Comparison of ENCODE assay signal across 8 cellular contexts in genomic region chr1:165630629-165631402, GRCh38. TPM values are rescaled to one million over a fixed set of nuclear protein-coding genes. Genes with fewer than 3 reads are reported as not detected.
A peak's percentile ranks its signal among the peaks of the same experiment; 100 is the strongest.
DNase-seq lines count a peak whose midpoint lies in the region; ATAC-seq, FAIRE-seq and TF ChIP-seq lines count a peak whose summit lies in the region.

Gene MGST3, plus strand, starts transcription at chr1:165631234. Its CDS starts 18,614 bp downstream, at chr1:165649848.

- 0% methylated on average over 55 to 58 of the region's 58 CpGs for WGBS in ovary, 3 donors
- 0 to 1% methylated on average over 26 to 55 of the region's 58 CpGs for WGBS in thyroid gland, 2 donors

- peaks cover 6% of the 10 kb centered on the region for H3K4me1 ChIP-seq in ovary (ENCODE audit: insufficient read depth)
- peaks cover 32 to 38% of the 10 kb centered on the region in 2 donors for H3K4me1 ChIP-seq in thyroid gland

- TF ChIP-seq EP300 in ovary (IDR thresholded peaks at IDR 0.05) = no peak

- H3K9me3 ChIP-seq in ovary (no peaks in the 10 kb centered on the region), thyroid gland (no peaks in the 10 kb centered on the region)

- peak; percentile 91 for ATAC-seq in HG02798 (IDR thresholded peaks at IDR 0.05; ENCODE audit: poor library complexity, unreplicated experiment)
- peak; percentile 98 for ATAC-seq in Right ventricle myocardium inferior

- no peaks in the 10 kb centered on the region for H3K27me3 ChIP-seq in ovary
- H3K27me3 ChIP-seq in thyroid gland = no peaks in the 10 kb centered on the region

- peak; percentile 98 for FAIRE-seq in GM12891 (lab: Jason Lieb, UNC)

- TF ChIP-seq POLR2A in GM12891 (IDR thresholded peaks at IDR 0.05; ENCODE audit: low read depth, low read length) (peak; percentile 36), ovary (IDR thresholded peaks at IDR 0.05) (peak; percentile 78), thyroid gland (IDR thresholded peaks at IDR 0.05) (peak; percentile 60 to 95)

- intact Hi-C loops in Right ventricle myocardium inferior (cut with DNase I) (loop anchor here (2.0 to 5.0 kb wide), 3 partner anchors 28 to 136 kb away; partner anchors contain the start of genes ALDH9A1 and TMCO1), ovary (cut with DNase I) (no loop called here), thyroid gland (cut with DNase I) (no loop called here)

- H3K27ac ChIP-seq in ovary (peak within 1 kb of the TSS; percentile 39 to 85), thyroid gland (peak within 1 kb of the TSS; percentile 82 to 95 (median 92))

- TF ChIP-seq CTCF in ovary (IDR thresholded peaks at IDR 0.05) (no peak), thyroid gland (IDR thresholded peaks at IDR 0.05) (no peak)

- DNase-seq in GM12891 (ENCODE audit: insufficient read length, low spot score) (peak; percentile 91), NCI-H1417 treated with DMSO at 0.1 percent for 48 hours (lab: John Stamatoyannopoulos, UW) (peak; percentile 92), SW 1271 (lab: John Stamatoyannopoulos, UW) (peak; percentile 73 to 86), Right ventricle myocardium inferior (ENCODE audit: missing footprints) (peak; percentile 99), ovary (peak; percentile 91 to 97 (median 94)), thyroid gland (peak; percentile 97)
- peak; percentile 76 for DNase-seq in activated naive CD8-positive, alpha-beta T cell treated with anti-CD3 and anti-CD28 coated beads, Interleukin-2, amount 50 U/mL, for 16 hours (ENCODE audit: low read depth, low spot score)

- peak within 1 kb of the TSS; percentile 84 for H3K4me3 ChIP-seq in ovary
- peak within 1 kb of the TSS; percentile 56 to 66 (median 56) for H3K4me3 ChIP-seq in thyroid gland (replicated peaks in 1 of 3)

- H3K36me3 ChIP-seq in ovary (no peaks in the 10 kb centered on the region), thyroid gland (no peaks in the 10 kb centered on the region)

TF ChIP-seq in GM12891, 5 proteins besides CTCF, POLR2A, EP300 and RAD21:
- 0 out of 2 replicates have a peak, but pooled peaks have one; percentile 33 for TF ChIP-seq TAF1 (IDR thresholded peaks at IDR 0.05; ENCODE audit: low read depth, low read length)
- peak; percentile 64; the same call in 1 of the 2 replicates for TF ChIP-seq POU2F2 (IDR thresholded peaks at IDR 0.05; ENCODE audit: low read depth, low read length)
- no peak for TF ChIP-seq SPI1 (IDR thresholded peaks at IDR 0.05; ENCODE audit: low read depth, low read length)
- no peak for TF ChIP-seq PAX5 (IDR thresholded peaks at IDR 0.05; ENCODE audit: insufficient read depth, low read length, severe bottlenecking)
- peak; percentile 51; the same call in 1 of the 2 replicates for TF ChIP-seq POLR2AphosphoS5 (IDR thresholded peaks at IDR 0.05; ENCODE audit: low read depth, low read length)
TF ChIP-seq in GM12891: peak in this region for 3.

RNA-seq across cellular contexts. Expression of gene MGST3, which starts in this region (rescaled TPM):
- polyA plus RNA-seq in GM12891 (2012; ENCODE audit: low read depth, missing spikeins) = 72.7 TPM
- total RNA-seq in Right ventricle myocardium inferior (628 TPM), ovary (100 to 1,000 TPM; 137 to 167 (median 158) TPM), thyroid gland (100 to 1,000 TPM; 146 to 366 (median 307) TPM)
- polyA plus RNA-seq in ovary = 100 to 1,000 TPM; 193 to 238 TPM

Comparison
In these comparisons a context has a peak if more than half of its experiments do, and no peak if none do; other contexts are left out.
1. Peak in every context shown above with its lines: DNase-seq, ATAC-seq, H3K4me3 ChIP-seq and H3K27ac ChIP-seq.